In genomic region chrX:38374431-38374830, GRCh38 we compare ENCODE assay signal across 39 cellular contexts. TPM values are rescaled to one million over a fixed set of nuclear protein-coding genes. Genes with fewer than 3 reads are reported as not detected.
"Had no signal": no experiment of that assay in that cellular context is flagged by ENCODE, and none has a peak within 500 bp of the region (broad histone marks: within the 10 kb centered on the region; RNA-seq: fewer than 3 reads in every experiment).

No MANE protein-coding gene starts in this region.

- H3K27ac ChIP-seq: adrenal gland, ascending aorta, body of pancreas, brain microvascular endothelial cell, breast epithelium, cardiac muscle cell had no signal

- H3K4me3 ChIP-seq: adrenal gland, ascending aorta, body of pancreas, breast epithelium, cardiac muscle cell had no signal

- H3K9me3 ChIP-seq: adrenal gland, ascending aorta, body of pancreas, breast epithelium had no signal

- DNase-seq: activated effector memory CD4-positive, alpha-beta T cell treated with anti-CD3 and anti-CD28 coated beads, Interleukin-2, amount 50 U/mL, for 16 hours; activated effector memory CD4-positive, alpha-beta T cell treated with Interleukin-2 at 50 U/mL for 16 hours; activated gamma-delta T cell; activated gamma-delta T cell treated with Interleukin-2 at 50 U/mL for 16 hours; activated naive CD4-positive, alpha-beta T cell; activated naive CD4-positive, alpha-beta T cell treated with anti-CD3 and anti-CD28 coated beads for 36 hours; activated naive CD4-positive, alpha-beta T cell treated with anti-CD3 and anti-CD28 coated beads, Interleukin-2, amount 10 ng/mL, durations not matched to agents 7 days and 5 days; activated naive CD4-positive, alpha-beta T cell treated with anti-CD3 and anti-CD28 coated beads, Interleukin-2, amount 50 U/mL, for 16 hours; activated naive CD4-positive, alpha-beta T cell treated with Interleukin-2 at 50 U/mL for 16 hours; activated naive CD8-positive, alpha-beta T cell treated with anti-CD3 and anti-CD28 coated beads for 36 hours; activated naive CD8-positive, alpha-beta T cell treated with anti-CD3 and anti-CD28 coated beads, Interleukin-2, amount 10 ng/mL, durations not matched to agents 7 days and 5 days; activated naive CD8-positive, alpha-beta T cell treated with anti-CD3 and anti-CD28 coated beads, Interleukin-2, amount 50 U/mL, for 24 hours; activated T-cell treated with anti-CD3 and anti-CD28 coated beads, Interleukin-2, amount 50 U/mL, for 1 hour; activated T-cell treated with anti-CD3 and anti-CD28 coated beads, Interleukin-2, amount 50 U/mL, for 24 hours; activated T-cell treated with anti-CD3 and anti-CD28 coated beads, Interleukin-2, amount 50 U/mL, for 4 hours; activated T-cell treated with anti-CD3 and anti-CD28 coated beads, Interleukin-2, amount 50 U/mL, for 48 hours; activated T-cell treated with anti-CD3 and anti-CD28 coated beads, Interleukin-2, amount 50 U/mL, for 72 hours; adrenal gland; amniotic stem cell; amygdala; anterior cingulate cortex; aorta; body of pancreas; brain microvascular endothelial cell; caudate nucleus; central memory CD4-positive, alpha-beta T cell; cerebellar nuclear complex had no signal

- H3K4me1 ChIP-seq: adrenal gland, ascending aorta, breast epithelium had no signal

- FAIRE-seq: astrocyte, bronchial epithelial cell had no signal

- ATAC-seq: activated naive CD4-positive, alpha-beta T cell treated with anti-CD3 and anti-CD28 coated beads, Interleukin-2, amount 50 U/mL, for 72 hours; activated naive CD8-positive, alpha-beta T cell treated with anti-CD3 and anti-CD28 coated beads, Interleukin-2, amount 50 U/mL, for 24 hours; activated T-cell treated with anti-CD3 and anti-CD28 coated beads, Interleukin-2, amount 50 U/mL, for 4 hours; activated T-cell treated with anti-CD3 and anti-CD28 coated beads, Interleukin-2, amount 50 U/mL, for 72 hours; activated T-helper 17 cell treated with anti-CD3 and anti-CD28 coated beads, Interleukin-2, amount 50 U/mL, for 72 hours; body of pancreas had no signal

- H3K27me3 ChIP-seq: ascending aorta, body of pancreas, brain microvascular endothelial cell, cardiac muscle cell had no signal

- H3K36me3 ChIP-seq: adrenal gland, ascending aorta, brain microvascular endothelial cell, breast epithelium, cardiac muscle cell had no signal

RNA-seq across cellular contexts. Expression of gene OTC, which starts 22.0 kb away (rescaled TPM):
- total RNA-seq: activated naive CD4-positive, alpha-beta T cell treated with anti-CD3 and anti-CD28 coated beads for 36 hours; activated naive CD4-positive, alpha-beta T cell treated with anti-CD3 and anti-CD28 coated beads, Interleukin-2, amount 50 U/mL, for 72 hours; activated naive CD8-positive, alpha-beta T cell treated with anti-CD3 and anti-CD28 coated beads for 36 hours; activated naive CD8-positive, alpha-beta T cell treated with anti-CD3 and anti-CD28 coated beads, Interleukin-2, amount 10 ng/mL, durations not matched to agents 7 days and 5 days; activated T-cell treated with anti-CD3 and anti-CD28 coated beads, Interleukin-2, amount 50 U/mL, for 4 hours; activated T-cell treated with anti-CD3 and anti-CD28 coated beads, Interleukin-2, amount 50 U/mL, for 72 hours; activated T-helper 1 cell treated with anti-CD3 and anti-CD28 coated beads, Interleukin-12 subunit alpha, Interleukin-12 subunit beta, Interleukin-2, Interleukin-4 antibody, amounts not matched to agents 30 ng/mL and 10 ng/mL and 1 ng/mL, durations not matched to agents 14 hours and 24 hours and 36 hours; activated T-helper 2 cell treated with anti-CD3 and anti-CD28 coated beads, Interferon-gamma antibody, Interleukin-2, Interleukin-4, amounts not matched to agents 10 μg/mL and 5 μg/mL and 100 μg/mL, durations not matched to agents 14 hours and 24 hours and 36 hours; astrocyte; bronchial epithelial cell; cardiac muscle cell; cardiac septum; cerebellum; chondrocyte had no signal
- polyA plus RNA-seq: cardiac muscle cell had no signal
